In the genomic region with DNA sequence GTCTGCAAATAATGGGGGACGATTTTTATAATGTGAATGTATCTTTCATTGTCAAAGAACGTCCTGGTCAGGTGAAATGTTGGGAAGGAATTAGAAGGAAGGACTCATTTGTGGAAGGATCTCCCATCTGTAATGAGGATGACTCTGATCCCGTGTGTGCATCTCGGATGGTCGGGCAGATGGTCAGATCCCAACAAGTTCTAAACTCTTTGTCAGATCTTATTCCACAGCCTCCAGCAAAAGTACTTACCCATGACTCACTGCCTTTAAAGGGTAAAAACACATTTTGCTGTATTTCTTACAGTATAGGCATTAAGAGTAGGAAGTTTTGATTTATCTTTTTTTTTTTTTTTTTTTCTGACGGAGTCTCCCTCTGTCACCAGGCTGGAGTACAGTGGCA, we compare ENCODE assay signal across 21 cellular contexts. TPM values are rescaled to one million over a fixed set of nuclear protein-coding genes. Genes with fewer than 3 reads are reported as not detected.
DNase-seq lines count a peak whose midpoint lies in the region; ATAC-seq and TF ChIP-seq lines count a peak whose summit lies in the region.
"Had no signal": no experiment of that assay in that cellular context is flagged by ENCODE, and none has a peak within 500 bp of the region (broad histone marks: within the 10 kb centered on the region; RNA-seq: fewer than 3 reads in every experiment).

No MANE protein-coding gene starts in this region.

- POLR2A ChIA-PET in GM10248 (lab: Yijun Ruan, JAX): no interaction called here

- H3K4me3 ChIP-seq in mucosa of descending colon: no peak overlapping the region
- H3K4me3 ChIP-seq in gastrocnemius medialis: no peak overlapping the region
- H3K4me3 ChIP-seq: testis had no signal

- DNase-seq in AG09319 (ENCODE audit: extremely low read depth, low read depth) (peak; percentile 10), HPDE6-E6E7 (ENCODE audit: extremely low spot score) (peak; percentile 3), amniotic stem cell (lab: John Stamatoyannopoulos, UW) (peak; percentile 47), foreskin melanocyte (peak; percentile 42), mucosa of descending colon (no peak), gastrocnemius medialis (no peak), GM10248 (ENCODE audit: extremely low spot score) (no peak)
- no peak for DNase-seq in effector CD4-positive, alpha-beta T cell
- DNase-seq: activated CD4-positive, alpha-beta T cell treated with anti-CD3 and anti-CD28 coated beads, Interleukin-2, amount 50 U/mL, for 4 hours; activated naive CD4-positive, alpha-beta T cell treated with anti-CD3 and anti-CD28 coated beads, Interleukin-2, amount 10 ng/mL, durations not matched to agents 7 days and 5 days; activated T-cell treated with anti-CD3 and anti-CD28 coated beads, Interleukin-2, amount 50 U/mL, for 1 hour; CD8-positive, alpha-beta T cell; DMS53; NCI-H526; SIG-M5; T-helper 17 cell; testis; WERI-Rb-1 had no signal

- TF ChIP-seq POLR2A in gastrocnemius medialis (IDR thresholded peaks at IDR 0.05): no peak

- no peak for ATAC-seq in mucosa of descending colon
- no peak for ATAC-seq in gastrocnemius medialis
- ATAC-seq: CD8-positive, alpha-beta T cell; left lobe of liver; T-helper 17 cell had no signal

- H3K27me3 ChIP-seq in gastrocnemius medialis: no peaks in the 10 kb centered on the region
- H3K27me3 ChIP-seq: testis had no signal

- H3K4me1 ChIP-seq in mucosa of descending colon (ENCODE audit: low read depth) (no peaks in the 10 kb centered on the region), gastrocnemius medialis (no peaks in the 10 kb centered on the region)
- H3K4me1 ChIP-seq: testis had no signal

- TF ChIP-seq CTCF in AG09319 (IDR thresholded peaks at IDR 0.05; ENCODE audit: low read depth, low read length) (no peak), mucosa of descending colon (IDR thresholded peaks at IDR 0.05) (no peak), gastrocnemius medialis (IDR thresholded peaks at IDR 0.05 in 4 of 5, conservative IDR thresholded peaks at IDR 0.05 in 1 of 5) (no peak), GM10248 (IDR thresholded peaks at IDR 0.05; ENCODE audit: control extremely low read depth, extremely low read depth, low read depth, missing control alignments) (no peak)

- H3K9me3 ChIP-seq in mucosa of descending colon (no peaks in the 10 kb centered on the region), gastrocnemius medialis (no peaks in the 10 kb centered on the region)
- H3K9me3 ChIP-seq: testis had no signal

- CTCF ChIA-PET in GM10248 (lab: Yijun Ruan, JAX): no interaction called here

- H3K36me3 ChIP-seq in mucosa of descending colon (ENCODE audit: low read depth) (no peaks in the 10 kb centered on the region), gastrocnemius medialis (no peaks in the 10 kb centered on the region)
- H3K36me3 ChIP-seq: WERI-Rb-1 had no signal

- intact Hi-C loops in mucosa of descending colon (cut with DNase I, micrococcal nuclease) (no loop called here), gastrocnemius medialis (cut with DNase I; ENCODE audit: low total_unique reads) (no loop called here)

- in situ Hi-C loops in gastrocnemius medialis (cut with MboI; ENCODE audit: low sequenced_read_pairs in 4 of 4): loop anchor here in 1 of 4 donors (25.0 kb wide), 1 partner anchor 89 kb away; the partner anchor contains the start of genes KRTAP4-1, KRTAP4-2 and KRTAP9-1

- H3K27ac ChIP-seq in gastrocnemius medialis: no peak overlapping the region
- H3K27ac ChIP-seq: testis, WERI-Rb-1 had no signal

RNA-seq across cellular contexts. Expression of gene KRTAP4-8, which starts 0.5 kb away (rescaled TPM):
- total RNA-seq in mucosa of descending colon: not detected
- not detected for total RNA-seq in gastrocnemius medialis
- total RNA-seq: CD8-positive, alpha-beta T cell; left lobe of liver; mucosa of gallbladder; renal cortical epithelial cell; T-helper 17 cell; testis had no signal

RNA-seq across cellular contexts. Expression of gene KRTAP4-16, which starts 3.5 kb away (rescaled TPM):
- total RNA-seq in mucosa of descending colon (not detected), gastrocnemius medialis (not detected)
- total RNA-seq: CD8-positive, alpha-beta T cell; left lobe of liver; mucosa of gallbladder; renal cortical epithelial cell; T-helper 17 cell; testis had no signal

RNA-seq across cellular contexts. Expression of gene KRTAP4-9, which starts 6.7 kb away (rescaled TPM):
- total RNA-seq in mucosa of descending colon (not detected), gastrocnemius medialis (not detected)
- total RNA-seq: CD8-positive, alpha-beta T cell; left lobe of liver; mucosa of gallbladder; renal cortical epithelial cell; T-helper 17 cell; testis had no signal

RNA-seq across cellular contexts. Expression of gene KRTAP4-7, which starts 14.5 kb away (rescaled TPM):
- total RNA-seq in mucosa of descending colon: not detected
- total RNA-seq in gastrocnemius medialis: not detected
- total RNA-seq: CD8-positive, alpha-beta T cell; left lobe of liver; mucosa of gallbladder; renal cortical epithelial cell; T-helper 17 cell; testis had no signal

RNA-seq across cellular contexts. Expression of gene KRTAP4-11, which starts 19.7 kb away (rescaled TPM):
- total RNA-seq in mucosa of descending colon: not detected
- total RNA-seq in gastrocnemius medialis: not detected
- total RNA-seq: CD8-positive, alpha-beta T cell; left lobe of liver; mucosa of gallbladder; renal cortical epithelial cell; T-helper 17 cell; testis had no signal

Comparison
In these comparisons a context has a peak if more than half of its experiments do, and no peak if none do; other contexts are left out.
1. DNase-seq: peak in AG09319 (single experiment), HPDE6-E6E7 (single experiment), amniotic stem cell (single experiment) and foreskin melanocyte (single experiment); none in mucosa of descending colon (0 of 3), gastrocnemius medialis (0 of 2), GM10248 (single experiment) and effector CD4-positive, alpha-beta T cell (single experiment).